Comparison of ENCODE assay signal across 22 cellular contexts in genomic region chr14:77325746-77326094, GRCh38. TPM values are rescaled to one million over a fixed set of nuclear protein-coding genes. Genes with fewer than 3 reads are reported as not detected.
DNase-seq lines count a peak whose midpoint lies in the region; ATAC-seq and TF ChIP-seq lines count a peak whose summit lies in the region.
"Had no signal": no experiment of that assay in that cellular context is flagged by ENCODE, and none has a peak within 500 bp of the region (broad histone marks: within the 10 kb centered on the region; RNA-seq: fewer than 3 reads in every experiment).

No MANE protein-coding gene starts in this region.

- no peaks in the 10 kb centered on the region for H3K27me3 ChIP-seq in H7 (ENCODE audit: control insufficient read depth, insufficient read depth, low read length)
- no peaks in the 10 kb centered on the region for H3K27me3 ChIP-seq in WERI-Rb-1 (ENCODE audit: insufficient read depth, low read depth, severe bottlenecking)
- H3K27me3 ChIP-seq: SJCRH30 had no signal

- no peak overlapping the region for H3K4me3 ChIP-seq in H7 (ENCODE audit: insufficient read depth, low read depth, low read length)
- no peak overlapping the region for H3K4me3 ChIP-seq in WERI-Rb-1 (ENCODE audit: low read depth, low read length)
- H3K4me3 ChIP-seq: GM12878, SJCRH30 had no signal

- ATAC-seq in left lobe of liver (peak; percentile 5), HG03097 (IDR thresholded peaks at IDR 0.05; ENCODE audit: low FRiP score, unreplicated experiment) (no peak)
- ATAC-seq: CD8-positive, alpha-beta T cell; GM12878 had no signal

- no peaks in the 10 kb centered on the region for H3K36me3 ChIP-seq in H7 (replicated peaks; ENCODE audit: control insufficient read depth, insufficient read depth, low read length)
- no peaks in the 10 kb centered on the region; the same call in 1 of the 2 replicates for H3K36me3 ChIP-seq in WERI-Rb-1
- H3K36me3 ChIP-seq: SJCRH30 had no signal

- DNase-seq in H7 (peak; percentile 67), WERI-Rb-1 (no peak), left lobe of liver (ENCODE audit: low spot score) (no peak), T-helper 9 cell (no peak), NCI-H1092 (lab: John Stamatoyannopoulos, UW) (no peak)
- DNase-seq in stimulated activated CD8-positive, alpha-beta memory T cell treated with anti-CD3 and anti-CD28 coated beads, Interleukin-4, amount 100 ng/mL, for 48 hours: peak; percentile 14
- DNase-seq: CD8-positive, alpha-beta T cell; DMS79 treated with DMSO at 0.1 percent for 48 hours; GOT3; HFFc6; NCI-H1105 treated with DMSO at 0.1 percent for 48 hours; NCI-H1694 treated with DMSO at 0.1 percent for 48 hours; NCI-H526 treated with DMSO at 0.1 percent for 48 hours; NK-92 treated with Interleukin-12 subunit alpha and Interleukin-12 subunit beta, amount 100 ng/mL, for 24 hours; SJCRH30 had no signal

- H3K9me3 ChIP-seq in WERI-Rb-1 (ENCODE audit: severe bottlenecking): no peaks in the 10 kb centered on the region
- H3K9me3 ChIP-seq: SJCRH30 had no signal

- H3K27ac ChIP-seq in WERI-Rb-1: no peak overlapping the region
- H3K27ac ChIP-seq: RWPE1, SJCRH30 had no signal

- 0 out of 2 replicates have a peak, but pooled peaks have one; percentile 23 for TF ChIP-seq CTCF in WERI-Rb-1 (IDR thresholded peaks at IDR 0.05; ENCODE audit: low read depth, low read length)

RNA-seq across cellular contexts. Expression of gene GSTZ1, which starts 4.9 kb away (rescaled TPM):
- 29.3 and 38.0 TPM in 2 replicates for total RNA-seq in H7 (2014; rRNA removed; shearing (Covaris generic))
- 121 TPM for total RNA-seq in left lobe of liver

RNA-seq across cellular contexts. Expression of gene POMT2, which starts 5.0 kb away (rescaled TPM):
- total RNA-seq in H7 (2014; rRNA removed; shearing (Covaris generic)): 17.7 and 18.5 TPM in 2 replicates
- 15.7 TPM for total RNA-seq in left lobe of liver

RNA-seq across cellular contexts. Expression of gene TMED8, which starts 51.2 kb away (rescaled TPM):
- 11.1 and 12.6 TPM in 2 replicates for total RNA-seq in H7 (2014; rRNA removed; shearing (Covaris generic))
- total RNA-seq in left lobe of liver: 2.4 TPM

RNA-seq across cellular contexts. Expression of gene SAMD15, which starts 51.5 kb away (rescaled TPM):
- total RNA-seq in H7 (2014; rRNA removed; shearing (Covaris generic)): 0.48 TPM in 1 of 2 replicates, not detected in the other
- 0.08 TPM for total RNA-seq in left lobe of liver

RNA-seq across cellular contexts. Expression of gene NGB, which starts 54.7 kb away (rescaled TPM):
- 0.07 TPM in 1 of 2 replicates, not detected in the other for total RNA-seq in H7 (2014; rRNA removed; shearing (Covaris generic))
- not detected for total RNA-seq in left lobe of liver
- total RNA-seq: B cell; CD8-positive, alpha-beta T cell; GM12878; HFFc6; HT-29; LHCN-M2; OCI-LY7; SJCRH30 had no signal

Comparison
In these comparisons a context has a peak if more than half of its experiments do, and no peak if none do; other contexts are left out.
1. DNase-seq: peak in H7 (single experiment) and stimulated activated CD8-positive, alpha-beta memory T cell treated with anti-CD3 and anti-CD28 coated beads, Interleukin-4, amount 100 ng/mL, for 48 hours (single experiment); none in WERI-Rb-1 (single experiment), left lobe of liver (single experiment), T-helper 9 cell (single experiment) and NCI-H1092 (single experiment).